ENCODE assay signal across 13 cellular contexts in genomic region chr5:160923927-160924705, GRCh38.
DNase-seq lines count a peak whose midpoint lies in the region; FAIRE-seq and TF ChIP-seq lines count a peak whose summit lies in the region.
"Had no signal": no experiment of that assay in that cellular context is flagged by ENCODE, and none has a peak within 500 bp of the region (broad histone marks: within the 10 kb centered on the region; RNA-seq: fewer than 3 reads in every experiment).

No MANE protein-coding gene starts in this region.

- TF ChIP-seq POLR2A in GM12892 (IDR thresholded peaks at IDR 0.05; ENCODE audit: low read depth, low read length): no peak

- H3K36me3 Mint-ChIP-seq in brain (no peaks in the 10 kb centered on the region), mesothelial cell of epicardium (no peaks in the 10 kb centered on the region)

- peak overlapping the region; percentile 8; the same call in 1 of the 2 replicates for H3K27ac ChIP-seq in C4-2B
- H3K27ac ChIP-seq: gastrocnemius medialis, SJSA1 had no signal

- no peak for TF ChIP-seq CTCF in C4-2B (conservative IDR thresholded peaks at IDR 0.05)
- TF ChIP-seq CTCF in brain (conservative IDR thresholded peaks at IDR 0.05): no peak
- no peak for TF ChIP-seq CTCF in mesothelial cell of epicardium (IDR thresholded peaks at IDR 0.05; ENCODE audit: unreplicated experiment)
- no peak for TF ChIP-seq CTCF in foreskin fibroblast (IDR thresholded peaks at IDR 0.05; ENCODE audit: low read depth, low read length)
- no peak for TF ChIP-seq CTCF in GM13977 (IDR thresholded peaks at IDR 0.05; ENCODE audit: extremely low read depth, insufficient read depth, missing control alignments)

- H3K27ac Mint-ChIP-seq in brain: peak overlapping the region in 3 of 5 experiments; percentile 2 to 57 (median 53)
- H3K27ac Mint-ChIP-seq in mesothelial cell of epicardium: peak overlapping the region; percentile 87

- no peak for FAIRE-seq in GM12892 (lab: Jason Lieb, UNC)

- H3K4me3 ChIP-seq in foreskin fibroblast (ENCODE audit: low read depth in 1 of 2, low read length in 2 of 2): no peak overlapping the region
- H3K4me3 ChIP-seq: gastrocnemius medialis, SJSA1 had no signal

- in situ Hi-C loops in GM13977 (cut with MboI; ENCODE audit: low pct_unique_long_range_greater_than_20kb, low sequenced_read_pairs, unreplicated experiment): no loop called here

- H3K27me3 Mint-ChIP-seq in brain (no peaks in the 10 kb centered on the region), mesothelial cell of epicardium (ENCODE audit: low read depth) (no peaks in the 10 kb centered on the region)

- H3K4me1 Mint-ChIP-seq in brain: peaks cover 27% of the 10 kb centered on the region
- peaks cover 50% of the 10 kb centered on the region for H3K4me1 Mint-ChIP-seq in mesothelial cell of epicardium

- no peak overlapping the region for H3K4me3 Mint-ChIP-seq in brain
- H3K4me3 Mint-ChIP-seq in mesothelial cell of epicardium: no peak overlapping the region

- H3K9me3 Mint-ChIP-seq in brain (peaks cover 0 to 5% (median 0%) of the 10 kb centered on the region in 5 experiments), mesothelial cell of epicardium (no peaks in the 10 kb centered on the region)

- peak; percentile 77 for DNase-seq in LoVo (ENCODE audit: low spot score)
- peak; percentile 32 to 53 for DNase-seq in mesothelial cell of epicardium (ENCODE audit: low spot score in 2 of 2, unreplicated experiment in 2 of 2)
- no peak for DNase-seq in foreskin fibroblast
- DNase-seq in cerebellar nuclear complex (lab: John Stamatoyannopoulos, UW): no peak
- DNase-seq in GM12892 (ENCODE audit: insufficient read length): no peak
- DNase-seq in GM13977 (ENCODE audit: low spot score): no peak
- DNase-seq: gastrocnemius medialis, left ventricle myocardium superior, NCI-H446, nucleus accumbens had no signal

Comparison
In these comparisons a context has a peak if more than half of its experiments do, and no peak if none do; other contexts are left out.
1. DNase-seq: peak in LoVo (single experiment) and mesothelial cell of epicardium (2 of 2); none in foreskin fibroblast (0 of 2), cerebellar nuclear complex (0 of 2), GM12892 (single experiment) and GM13977 (single experiment).